ENCODE assay signal across 15 cellular contexts in genomic region chr1:43205671-43206070, GRCh38. TPM values are rescaled to one million over a fixed set of nuclear protein-coding genes. Genes with fewer than 3 reads are reported as not detected.
DNase-seq lines count a peak whose midpoint lies in the region; ATAC-seq, FAIRE-seq and TF ChIP-seq lines count a peak whose summit lies in the region.
"Had no signal": no experiment of that assay in that cellular context is flagged by ENCODE, and none has a peak within 500 bp of the region (broad histone marks: within the 10 kb centered on the region; RNA-seq: fewer than 3 reads in every experiment).

No MANE protein-coding gene starts in this region.

- no peak for TF ChIP-seq EP300 in A549 (IDR thresholded peaks at IDR 0.05)

- H2BK15ac ChIP-seq in IMR-90 (ENCODE audit: low read depth, low read length) (peak overlapping the region; percentile 87; the same call in 2 of the 3 replicates), mesenchymal stem cell (ENCODE audit: low read depth, poor library complexity, severe bottlenecking) (peak overlapping the region; percentile 44)

- H2BK5ac ChIP-seq in IMR-90 (ENCODE audit: low read depth, low read length, poor library complexity, severe bottlenecking) (peak overlapping the region; percentile 88), mesenchymal stem cell (ENCODE audit: low read depth, low read length, poor library complexity, severe bottlenecking) (peak overlapping the region; percentile 32)

- no TSS peak for BruUV-seq in IMR-90 (replicated peaks; lab: Mats Ljungman, UMichigan)

- WGBS in A549 (ENCODE audit: missing lambda C conversion rate), result 90% methylated on average over 4 of the region's 4 CpGs
- WGBS in IMR-90 (ENCODE audit: extremely low coverage in 2 of 2, insufficient read length in 1 of 2), 2 experiments, result 100% methylated on average over 1 of the region's 4 CpGs; no CpG with 5 or more reads in 1 of the 2 experiments
- WGBS in mesenchymal stem cell, result 54% methylated on average over 4 of the region's 4 CpGs

- H3K27me3 ChIP-seq in IMR-90 (ENCODE audit: control insufficient read depth, insufficient read depth, low read length), result no peaks in the 10 kb centered on the region
- no peaks in the 10 kb centered on the region for H3K27me3 ChIP-seq in mesenchymal stem cell (ENCODE audit: control insufficient read depth in 1 of 2, insufficient read depth in 1 of 2, low read length in 2 of 2)
- H3K27me3 ChIP-seq: right lobe of liver had no signal

- H3K36me3 ChIP-seq in IMR-90 (ENCODE audit: control insufficient read depth, insufficient read depth, low read length), result no peaks in the 10 kb centered on the region
- no peaks in the 10 kb centered on the region for H3K36me3 ChIP-seq in mesenchymal stem cell (ENCODE audit: control insufficient read depth in 1 of 2, insufficient read depth in 2 of 2, low read depth in 1 of 2, low read length in 2 of 2)
- H3K36me3 ChIP-seq: thoracic aorta had no signal

- intact Hi-C loops in IMR-90 (cut with micrococcal nuclease), result loop anchor here (1.0 kb wide), 1 partner anchor 33 kb away; the partner anchor contains the start of genes CFAP57 and EBNA1BP2

- no peak overlapping the region for H3K9ac ChIP-seq in IMR-90 (ENCODE audit: low read depth, low read length)
- no peak overlapping the region for H3K9ac ChIP-seq in mesenchymal stem cell (ENCODE audit: low read length)

- H2BK120ac ChIP-seq in IMR-90 (ENCODE audit: low read depth, low read length), result peak overlapping the region; percentile 89
- H2BK120ac ChIP-seq in mesenchymal stem cell (ENCODE audit: low read depth, low read length), result peak overlapping the region; percentile 76

- H3K14ac ChIP-seq in IMR-90 (replicated peaks; ENCODE audit: low read depth, low read length) (peak overlapping the region; percentile 69), mesenchymal stem cell (ENCODE audit: low read length in 2 of 2) (no peak overlapping the region)

- peaks cover 0 to 7% of the 10 kb centered on the region in 2 experiments; a peak in 2 of 4 replicates for H3K79me1 ChIP-seq in IMR-90 (ENCODE audit: low read depth in 1 of 2, low read length in 2 of 2)
- H3K79me1 ChIP-seq in mesenchymal stem cell (replicated peaks; ENCODE audit: low read length, poor library complexity, severe bottlenecking), result no peaks in the 10 kb centered on the region

- TF ChIP-seq POLR2A in A549 (IDR thresholded peaks at IDR 0.05; ENCODE audit: low read length) (no peak), IMR-90 (IDR thresholded peaks at IDR 0.05; ENCODE audit: low read depth, low read length) (no peak)

- H3K4me3 ChIP-seq in A549 (no peak overlapping the region), IMR-90 (ENCODE audit: insufficient read depth, low read depth, low read length) (no peak overlapping the region), cardiac fibroblast (replicated peaks in 1 of 2; ENCODE audit: low read depth in 2 of 2, low read length in 2 of 2) (no peak overlapping the region), mesenchymal stem cell (ENCODE audit: insufficient read depth in 1 of 2, low read depth in 1 of 2, low read length in 2 of 2) (no peak overlapping the region)
- H3K4me3 ChIP-seq: right lobe of liver, thoracic aorta had no signal

- in situ Hi-C loops in IMR-90 (cut with MboI; ENCODE audit: low sequenced_read_pairs), result no loop called here

- H4K20me1 ChIP-seq in IMR-90 (ENCODE audit: insufficient read depth, low read length), result no peaks in the 10 kb centered on the region

- peak overlapping the region; percentile 82 for H2BK20ac ChIP-seq in IMR-90 (ENCODE audit: low read depth, low read length)

- H3K4me2 ChIP-seq in A549, result peak overlapping the region; percentile 84
- no peak overlapping the region for H3K4me2 ChIP-seq in IMR-90 (ENCODE audit: low read depth, low read length)
- H3K4me2 ChIP-seq in mesenchymal stem cell (ENCODE audit: low read length, poor library complexity, severe bottlenecking), result no peak overlapping the region

- H3K9me3 ChIP-seq in A549 (0 out of 3 replicates have a peak, but pooled peaks cover 3% of the 10 kb centered on the region), IMR-90 (ENCODE audit: control insufficient read depth, insufficient read depth, low read length) (no peaks in the 10 kb centered on the region), mesenchymal stem cell (ENCODE audit: control insufficient read depth, low read length) (no peaks in the 10 kb centered on the region)
- H3K9me3 ChIP-seq: right lobe of liver, thoracic aorta had no signal

- peak overlapping the region; percentile 89 to 92 for H3K27ac ChIP-seq in A549
- peak overlapping the region; percentile 92 for H3K27ac ChIP-seq in IMR-90 (ENCODE audit: insufficient read depth, low read length)
- H3K27ac ChIP-seq in mesenchymal stem cell (ENCODE audit: low read length, poor library complexity, severe bottlenecking), result peak overlapping the region; percentile 100

- dilution Hi-C loops in IMR-90 (cut with HindIII; ENCODE audit: low sequenced_read_pairs, unreplicated experiment), result no loop called here

- H3K9me1 ChIP-seq in IMR-90 (ENCODE audit: insufficient read depth, low read length), result peaks cover 27% of the 10 kb centered on the region

- peak overlapping the region; percentile 91 for H2AK9ac ChIP-seq in IMR-90 (replicated peaks; ENCODE audit: low read depth, low read length, poor library complexity)

- H4K5ac ChIP-seq in IMR-90 (ENCODE audit: low read depth, low read length), result peak overlapping the region; percentile 57

- H4K8ac ChIP-seq in IMR-90 (ENCODE audit: low read depth in 2 of 2, low read length in 2 of 2), result peak overlapping the region; percentile 67 to 93
- H4K8ac ChIP-seq in mesenchymal stem cell (ENCODE audit: low read length), result peak overlapping the region; percentile 70

- TF ChIP-seq CTCF in A549 (IDR thresholded peaks at IDR 0.05) (no peak), IMR-90 (conservative IDR thresholded peaks at IDR 0.05; ENCODE audit: low read depth, low read length) (no peak), cardiac fibroblast (IDR thresholded peaks at IDR 0.05; ENCODE audit: low read depth, low read length) (no peak), GM10248 (IDR thresholded peaks at IDR 0.05; ENCODE audit: control extremely low read depth, extremely low read depth, low read depth, missing control alignments) (no peak)

- H2AK5ac ChIP-seq in IMR-90 (ENCODE audit: low read depth, low read length), result peak overlapping the region; percentile 93
- H2AK5ac ChIP-seq in mesenchymal stem cell (ENCODE audit: low read length, severe bottlenecking), result peak overlapping the region; percentile 84

- H3K18ac ChIP-seq in IMR-90 (ENCODE audit: low read depth, low read length) (peak overlapping the region; percentile 98), mesenchymal stem cell (ENCODE audit: low read depth in 1 of 2, low read length in 2 of 2) (peak overlapping the region in 1 of 2 experiments; percentile 60)

- DNase-seq in A549 (ENCODE audit: low read depth in 1 of 2, low spot score in 1 of 2), result no peak
- peak; percentile 64 for DNase-seq in IMR-90
- peak; percentile 35 to 38 for DNase-seq in cardiac fibroblast (ENCODE audit: low read depth in 2 of 2)
- DNase-seq in mesenchymal stem cell, result peak; percentile 69
- no peak for DNase-seq in activated T-cell treated with anti-CD3 and anti-CD28 coated beads, Interleukin-2, amount 50 U/mL, for 1 hour
- no peak for DNase-seq in activated CD4-positive, CD25-positive, alpha-beta regulatory T cell (lab: John Stamatoyannopoulos, UW)
- DNase-seq in GM10248 (ENCODE audit: extremely low spot score), result no peak
- DNase-seq: activated CD4-positive, alpha-beta memory T cell treated with anti-CD3 and anti-CD28 coated beads for 36 hours; DND-41; Karpas-422; NK-92 treated with Interleukin-12 subunit alpha and Interleukin-12 subunit beta, amount 100 ng/mL, for 24 hours; right lobe of liver; T-helper 1 cell had no signal

- peaks cover 26% of the 10 kb centered on the region for H3K4me1 ChIP-seq in A549
- peaks cover 18% of the 10 kb centered on the region for H3K4me1 ChIP-seq in IMR-90 (ENCODE audit: control insufficient read depth, insufficient read depth, low read length)
- peaks cover 19% of the 10 kb centered on the region for H3K4me1 ChIP-seq in mesenchymal stem cell (ENCODE audit: control insufficient read depth, insufficient read depth, low read depth, low read length)

- peak overlapping the region; percentile 88 for H3K56ac ChIP-seq in IMR-90 (ENCODE audit: extremely low read depth, insufficient read depth, low read length)

- H3K23ac ChIP-seq in IMR-90 (ENCODE audit: low read depth, low read length) (peak overlapping the region; percentile 89; the same call in 1 of the 2 replicates), mesenchymal stem cell (ENCODE audit: low read length in 2 of 2) (no peak overlapping the region)

- FAIRE-seq in A549 (lab: Jason Lieb, UNC), result no peak

- POLR2A ChIA-PET in A549 (lab: Yijun Ruan, JAX), result interaction anchor here (0.6 kb wide), 1 partner anchor 445 kb away, joined by 4 read pairs; the partner anchor contains the start of gene KDM4A
- POLR2A ChIA-PET in IMR-90 (lab: Charles Lee; ENCODE audit: unreplicated experiment), result no interaction called here
- POLR2A ChIA-PET in GM10248 (lab: Yijun Ruan, JAX), result no interaction called here

- peak overlapping the region; percentile 86 for H3K4ac ChIP-seq in IMR-90 (ENCODE audit: low read depth, low read length)
- peak overlapping the region in 1 of 2 experiments; percentile 10 for H3K4ac ChIP-seq in mesenchymal stem cell (ENCODE audit: low read depth in 1 of 2, low read length in 2 of 2)

- H4K91ac ChIP-seq in IMR-90 (ENCODE audit: insufficient read depth, low read depth, low read length) (peak overlapping the region; percentile 94), mesenchymal stem cell (ENCODE audit: low read length) (no peak overlapping the region)

- ATAC-seq in A549 (no peak), IMR-90 (ENCODE audit: low read depth) (peak; percentile 9; the same call in 1 of the 2 replicates), HG03571 (IDR thresholded peaks at IDR 0.05; ENCODE audit: unreplicated experiment) (no peak)
- ATAC-seq: right lobe of liver had no signal

- peak overlapping the region; percentile 20 to 40 for H2BK12ac ChIP-seq in mesenchymal stem cell (ENCODE audit: low read length in 2 of 2)

- no peak for TF ChIP-seq RAD21 in A549 (conservative IDR thresholded peaks at IDR 0.05 in 1 of 2, IDR thresholded peaks at IDR 0.05 in 1 of 2)
- no peak for TF ChIP-seq RAD21 in IMR-90 (IDR thresholded peaks at IDR 0.05; ENCODE audit: low read length)

- CTCF ChIA-PET in A549 (lab: Yijun Ruan, JAX) (interaction anchor here (1.2 to 2.4 kb wide), 2 partner anchors 21 to 209 kb away, joined by 3 to 9 read pairs; no protein-coding TSS in a partner anchor), IMR-90 (lab: Yijun Ruan, JAX) (no interaction called here), GM10248 (lab: Yijun Ruan, JAX) (interaction anchor here (1.2 to 3.1 kb wide), 6 partner anchors 9 to 728 kb away, joined by 3 to 10 read pairs (median 4); partner anchors contain the start of gene ARTN)

- H2AFZ ChIP-seq in IMR-90 (replicated peaks; ENCODE audit: low read length, poor library complexity), result peak overlapping the region; percentile 78
- H2AFZ ChIP-seq in mesenchymal stem cell (ENCODE audit: low read depth, low read length), result no peak overlapping the region

RNA-seq across cellular contexts. Expression of gene CFAP57, which starts 33.5 kb away (rescaled TPM):
- polyA plus RNA-seq in A549 (2011; rRNA removed) (0.80 and 1.3 TPM in 2 replicates), A549 (2017; fragmentation: RNase III; extraction: RNeasy Plus Mini Kit Qiagen cat#74134 plus additional on column Dnase treatment) (0.54 to 0.73 TPM (median 0.62 TPM) in 3 replicates), IMR-90 (2012; rRNA removed) (0.19 and 0.29 TPM in 2 replicates)
- 0.22 and 0.35 TPM in 2 replicates for polyA plus RNA-seq in A549 (2012; cell fraction: cytosol; rRNA removed)
- 0.28 and 0.34 TPM in 2 replicates for polyA plus RNA-seq in A549 (2012; cell fraction: nucleus; rRNA removed)
- polyA minus RNA-seq in A549 (2011; rRNA and poly(A)+ RNA removed), result 1.3 and 2.2 TPM in 2 replicates
- total RNA-seq in IMR-90 (2012; rRNA removed), result 0.28 and 0.36 TPM in 2 replicates
- 0.11 TPM in 2 replicates for polyA plus RNA-seq in IMR-90 (2012; cell fraction: cytosol; rRNA removed)
- polyA plus RNA-seq in IMR-90 (2012; cell fraction: nucleus; rRNA removed; ENCODE audit: low replicate concordance), result 0.50 and 2.7 TPM in 2 replicates
- 0.14 TPM for polyA plus RNA-seq in mesenchymal stem cell (2013, experiment 1 of 2)
- polyA plus RNA-seq in mesenchymal stem cell (2013, experiment 2 of 2), result 0.14 TPM
- total RNA-seq: right lobe of liver had no signal

RNA-seq across cellular contexts. Expression of gene EBNA1BP2, which starts 33.6 kb away (rescaled TPM):
- polyA plus RNA-seq in A549 (2011; rRNA removed) (84.9 and 109 TPM in 2 replicates), A549 (2017; fragmentation: RNase III; extraction: RNeasy Plus Mini Kit Qiagen cat#74134 plus additional on column Dnase treatment) (139 to 178 TPM (median 151 TPM) in 3 replicates), IMR-90 (2012; rRNA removed) (79.0 and 82.8 TPM in 2 replicates)
- 133 and 149 TPM in 2 replicates for polyA plus RNA-seq in A549 (2012; cell fraction: cytosol; rRNA removed)
- polyA plus RNA-seq in A549 (2012; cell fraction: nucleus; rRNA removed), result 93.1 and 111 TPM in 2 replicates
- 35.7 and 39.3 TPM in 2 replicates for polyA minus RNA-seq in A549 (2011; rRNA and poly(A)+ RNA removed)
- 135 and 173 TPM in 2 replicates for total RNA-seq in IMR-90 (2012; rRNA removed)
- polyA plus RNA-seq in IMR-90 (2012; cell fraction: cytosol; rRNA removed), result 39.0 and 98.0 TPM in 2 replicates
- polyA plus RNA-seq in IMR-90 (2012; cell fraction: nucleus; rRNA removed; ENCODE audit: low replicate concordance), result 35.8 and 55.8 TPM in 2 replicates
- polyA plus RNA-seq in mesenchymal stem cell (2013, experiment 1 of 2), result 64.4 TPM
- polyA plus RNA-seq in mesenchymal stem cell (2013, experiment 2 of 2), result 65.5 TPM

Comparison
In these comparisons a context has a peak if more than half of its experiments do, and no peak if none do; other contexts are left out.
1. DNase-seq: peak in IMR-90 (single experiment), cardiac fibroblast (2 of 2) and mesenchymal stem cell (single experiment); none in A549 (0 of 2), activated T-cell treated with anti-CD3 and anti-CD28 coated beads, Interleukin-2, amount 50 U/mL, for 1 hour (single experiment), activated CD4-positive, CD25-positive, alpha-beta regulatory T cell (0 of 4) and GM10248 (single experiment).
2. Peak in every context shown above with its lines, with median percentiles within 50 percentile points of each other: H3K27ac ChIP-seq.